8 cellular contexts compared by ENCODE assay signal in genomic region chr1:228377664-228378452, GRCh38. TPM values are rescaled to one million over a fixed set of nuclear protein-coding genes. Genes with fewer than 3 reads are reported as not detected.
A peak's percentile ranks its signal among the peaks of the same experiment; 100 is the strongest.
DNase-seq lines count a peak whose midpoint lies in the region; ATAC-seq and TF ChIP-seq lines count a peak whose summit lies in the region.

No MANE protein-coding gene starts in this region.

- no peak overlapping the region for H3K27ac Mint-ChIP-seq in activated CD4-positive, alpha-beta memory T cell treated with anti-CD3 and anti-CD28 coated beads for 36 hours
- H3K27ac Mint-ChIP-seq in activated CD4-positive, alpha-beta memory T cell treated with anti-CD3 and anti-CD28 coated beads, Interleukin-2, amount 10 ng/mL, durations not matched to agents 7 days and 5 days: no peak overlapping the region
- no peak overlapping the region for H3K27ac Mint-ChIP-seq in brain

- in situ Hi-C loops in transverse colon (cut with MboI; ENCODE audit: low pct_ligation_motif_present in 1 of 4, low pct_unique_long_range_greater_than_20kb in 1 of 4, low sequenced_read_pairs in 3 of 4): no loop called here

- POLR2A ChIA-PET in activated CD4-positive, alpha-beta memory T cell treated with anti-CD3 and anti-CD28 coated beads for 36 hours (lab: Charles Lee): no interaction called here
- POLR2A ChIA-PET in activated CD4-positive, alpha-beta memory T cell treated with anti-CD3 and anti-CD28 coated beads, Interleukin-2, amount 10 ng/mL, durations not matched to agents 7 days and 5 days (lab: Charles Lee): interaction anchor here (1.1 kb wide), 1 partner anchor 10 kb away, joined by 3 read pairs; no protein-coding TSS in a partner anchor

- no peak for TF ChIP-seq POLR2A in transverse colon (IDR thresholded peaks at IDR 0.05)

- TF ChIP-seq EP300 in transverse colon (IDR thresholded peaks at IDR 0.05; ENCODE audit: low read depth): no peak

- no peak for ATAC-seq in GM21526 (IDR thresholded peaks at IDR 0.05; ENCODE audit: low FRiP score, unreplicated experiment)

- CTCF ChIA-PET in activated CD4-positive, alpha-beta memory T cell treated with anti-CD3 and anti-CD28 coated beads for 36 hours (lab: Charles Lee): no interaction called here
- CTCF ChIA-PET in activated CD4-positive, alpha-beta memory T cell treated with anti-CD3 and anti-CD28 coated beads, Interleukin-2, amount 10 ng/mL, durations not matched to agents 7 days and 5 days (lab: Charles Lee): no interaction called here

- peak overlapping the region in 3 of 4 donors; percentile 27 to 58 (median 50) for H3K4me3 ChIP-seq in transverse colon

- no peaks in the 10 kb centered on the region for H3K36me3 ChIP-seq in transverse colon

- H3K9me3 ChIP-seq in transverse colon: no peaks in the 10 kb centered on the region

- H3K36me3 Mint-ChIP-seq in activated CD4-positive, alpha-beta memory T cell treated with anti-CD3 and anti-CD28 coated beads for 36 hours: no peaks in the 10 kb centered on the region
- H3K36me3 Mint-ChIP-seq in activated CD4-positive, alpha-beta memory T cell treated with anti-CD3 and anti-CD28 coated beads, Interleukin-2, amount 10 ng/mL, durations not matched to agents 7 days and 5 days (ENCODE audit: low read depth): no peaks in the 10 kb centered on the region
- H3K36me3 Mint-ChIP-seq in brain: no peaks in the 10 kb centered on the region

- intact Hi-C loops in activated CD4-positive, alpha-beta memory T cell treated with anti-CD3 and anti-CD28 coated beads for 36 hours (cut with micrococcal nuclease): loop anchor here (2.0 to 5.0 kb wide), 2 partner anchors 124 to 137 kb away; no protein-coding TSS in a partner anchor
- intact Hi-C loops in transverse colon (cut with DNase I; ENCODE audit: low total_unique reads): no loop called here

- peak; percentile 24 for DNase-seq in activated CD4-positive, alpha-beta memory T cell treated with anti-CD3 and anti-CD28 coated beads for 36 hours
- no peak for DNase-seq in activated CD4-positive, alpha-beta memory T cell treated with anti-CD3 and anti-CD28 coated beads, Interleukin-2, amount 10 ng/mL, durations not matched to agents 7 days and 5 days
- DNase-seq in transverse colon: no peak
- no peak for DNase-seq in GM20000 (ENCODE audit: low spot score)
- no peak for DNase-seq in Ammon's horn (ENCODE audit: low spot score)

- peaks cover 5 to 23% (median 16%) of the 10 kb centered on the region in 4 donors for H3K4me1 ChIP-seq in transverse colon

- TF ChIP-seq CTCF in brain (conservative IDR thresholded peaks at IDR 0.05) (no peak), transverse colon (IDR thresholded peaks at IDR 0.05) (no peak), GM20000 (IDR thresholded peaks at IDR 0.05; ENCODE audit: extremely low read depth, missing control alignments) (no peak)

- WGBS in transverse colon (ENCODE audit: low coverage in 1 of 2), 2 donors: 21% methylated on average over 34 of the region's 34 CpGs; no CpG with 5 or more reads in 1 of the 2 donors

- no peaks in the 10 kb centered on the region for H3K27me3 ChIP-seq in layer of hippocampus (ENCODE audit: control insufficient read depth, insufficient read depth, low read length)
- H3K27me3 ChIP-seq in transverse colon: peaks cover 16% of the 10 kb centered on the region

- peaks cover 10% of the 10 kb centered on the region for H3K27me3 Mint-ChIP-seq in activated CD4-positive, alpha-beta memory T cell treated with anti-CD3 and anti-CD28 coated beads for 36 hours
- peaks cover 33% of the 10 kb centered on the region for H3K27me3 Mint-ChIP-seq in activated CD4-positive, alpha-beta memory T cell treated with anti-CD3 and anti-CD28 coated beads, Interleukin-2, amount 10 ng/mL, durations not matched to agents 7 days and 5 days
- peaks cover 12% of the 10 kb centered on the region for H3K27me3 Mint-ChIP-seq in brain

- no peaks in the 10 kb centered on the region for H3K9me3 Mint-ChIP-seq in activated CD4-positive, alpha-beta memory T cell treated with anti-CD3 and anti-CD28 coated beads for 36 hours
- H3K9me3 Mint-ChIP-seq in activated CD4-positive, alpha-beta memory T cell treated with anti-CD3 and anti-CD28 coated beads, Interleukin-2, amount 10 ng/mL, durations not matched to agents 7 days and 5 days: no peaks in the 10 kb centered on the region
- H3K9me3 Mint-ChIP-seq in brain: peaks cover 0 to 3% (median 0%) of the 10 kb centered on the region in 5 experiments

- peak overlapping the region; percentile 38 for H3K27ac ChIP-seq in layer of hippocampus (ENCODE audit: low read depth, low read length)
- H3K27ac ChIP-seq in transverse colon: peak overlapping the region in 1 of 4 donors; percentile 48

- H3K4me1 Mint-ChIP-seq in activated CD4-positive, alpha-beta memory T cell treated with anti-CD3 and anti-CD28 coated beads for 36 hours (ENCODE audit: low read depth): peaks cover 11% of the 10 kb centered on the region
- peaks cover 9% of the 10 kb centered on the region for H3K4me1 Mint-ChIP-seq in activated CD4-positive, alpha-beta memory T cell treated with anti-CD3 and anti-CD28 coated beads, Interleukin-2, amount 10 ng/mL, durations not matched to agents 7 days and 5 days
- H3K4me1 Mint-ChIP-seq in brain: peaks cover 8% of the 10 kb centered on the region

- H3K4me3 Mint-ChIP-seq in activated CD4-positive, alpha-beta memory T cell treated with anti-CD3 and anti-CD28 coated beads for 36 hours: peak overlapping the region; percentile 9
- no peak overlapping the region for H3K4me3 Mint-ChIP-seq in activated CD4-positive, alpha-beta memory T cell treated with anti-CD3 and anti-CD28 coated beads, Interleukin-2, amount 10 ng/mL, durations not matched to agents 7 days and 5 days
- H3K4me3 Mint-ChIP-seq in brain: peak overlapping the region in 4 of 5 experiments; percentile 18 to 90 (median 48)

RNA-seq across cellular contexts. Expression of gene TRIM11, which starts 28.8 kb away (rescaled TPM):
- 10 to 100 TPM; 33.6 to 34.9 TPM for total RNA-seq in activated CD4-positive, alpha-beta memory T cell treated with anti-CD3 and anti-CD28 coated beads for 36 hours
- total RNA-seq in activated CD4-positive, alpha-beta memory T cell treated with anti-CD3 and anti-CD28 coated beads, Interleukin-2, amount 10 ng/mL, durations not matched to agents 7 days and 5 days: 10 to 100 TPM; 63.7 to 69.0 TPM
- polyA plus RNA-seq in brain (ENCODE audit: insufficient read depth, low read depth, low replicate concordance): 21.0 TPM
- total RNA-seq in transverse colon: 100 to 1,000 TPM in 1 of 4 donors, 10 to 100 TPM in 3; 27.2 to 125 (median 48.6) TPM

RNA-seq across cellular contexts. Expression of gene TRIM17, which starts 38.8 kb away (rescaled TPM):
- 1 to 10 TPM; 1.5 to 1.6 TPM for total RNA-seq in activated CD4-positive, alpha-beta memory T cell treated with anti-CD3 and anti-CD28 coated beads for 36 hours
- 1 to 10 TPM; 2.8 to 3.8 TPM for total RNA-seq in activated CD4-positive, alpha-beta memory T cell treated with anti-CD3 and anti-CD28 coated beads, Interleukin-2, amount 10 ng/mL, durations not matched to agents 7 days and 5 days
- 0.61 TPM for polyA plus RNA-seq in brain (ENCODE audit: insufficient read depth, low read depth, low replicate concordance)
- total RNA-seq in transverse colon: not detected
